In the genomic region with DNA sequence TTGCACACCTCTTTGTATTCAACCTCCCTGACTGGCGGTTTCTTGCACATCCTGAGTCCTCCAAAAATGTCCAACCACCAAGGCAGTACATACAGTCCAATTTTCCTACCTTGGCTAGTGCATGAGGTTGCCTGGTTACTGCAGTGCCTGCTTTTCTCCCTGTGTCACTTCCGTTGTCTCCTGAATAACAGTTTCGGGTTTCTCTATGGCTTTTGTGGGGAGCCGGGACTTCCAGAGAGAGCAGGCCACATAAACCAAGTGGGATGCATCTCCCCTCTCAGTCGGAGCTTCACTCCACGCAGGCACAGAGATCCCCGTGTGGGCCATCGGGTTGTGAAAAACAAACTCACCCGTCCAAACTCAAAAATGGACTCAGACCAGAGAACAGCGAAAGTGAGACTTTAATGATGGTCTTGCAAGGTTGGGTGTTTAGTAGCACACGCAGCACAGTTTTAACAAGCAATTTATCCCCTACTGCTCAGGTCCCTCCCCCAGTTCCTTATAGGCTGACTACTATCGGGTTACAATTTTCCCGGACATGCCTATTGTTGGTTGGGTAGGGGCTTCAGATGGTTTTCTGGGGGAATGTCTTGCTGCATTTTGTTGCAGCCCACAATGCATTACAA, we compare ENCODE assay signal across 25 cellular contexts.
DNase-seq lines count a peak whose midpoint lies in the region; ATAC-seq, FAIRE-seq and TF ChIP-seq lines count a peak whose summit lies in the region.
"Had no signal": no experiment of that assay in that cellular context is flagged by ENCODE, and none has a peak within 500 bp of the region (broad histone marks: within the 10 kb centered on the region; RNA-seq: fewer than 3 reads in every experiment).

No MANE protein-coding gene starts in this region.

- peaks cover 25% of the 10 kb centered on the region for H3K4me1 ChIP-seq in neuron (ENCODE audit: insufficient read depth, low read length)
- H3K4me1 ChIP-seq: parathyroid adenoma, tibial artery had no signal

- H2AFZ ChIP-seq in neuron (ENCODE audit: low read depth, low read length), result peak overlapping the region; percentile 56
- H2AFZ ChIP-seq: parathyroid adenoma had no signal

- DNase-seq in GM12892 (ENCODE audit: insufficient read length), result no peak
- DNase-seq in NCI-H2107 (lab: John Stamatoyannopoulos, UW), result peak; percentile 9
- peak; percentile 1 for DNase-seq in glomerular visceral epithelial cell (ENCODE audit: extremely low spot score)
- no peak for DNase-seq in stimulated activated CD4-positive, alpha-beta T cell treated with anti-CD3 and anti-CD28 coated beads, Interleukin-12 subunit alpha, Interleukin-12 subunit beta, amount 100 ng/mL, for 4 hours
- no peak for DNase-seq in activated T-cell treated with anti-CD3 and anti-CD28 coated beads, Interleukin-2, amount 50 U/mL, for 48 hours
- DNase-seq: activated CD4-positive, alpha-beta memory T cell treated with anti-CD3 and anti-CD28 coated beads, Interleukin-2, amount 10 ng/mL, durations not matched to agents 7 days and 5 days; activated naive CD4-positive, alpha-beta T cell; activated T-cell treated with anti-CD3 and anti-CD28 coated beads, Interleukin-2, amount 50 U/mL, for 1 hour; DMS 273 treated with DMSO at 0.1 percent for 48 hours; foreskin fibroblast; mesenchymal stem cell; naive thymus-derived CD4-positive, alpha-beta T cell; NCI-H2081; NCI-H510A treated with DMSO at 0.1 percent for 48 hours; RPMI8226; SK-N-SH; stimulated activated naive CD4-positive, alpha-beta T cell; T1000; tibial artery had no signal

- no peaks in the 10 kb centered on the region for H3K36me3 ChIP-seq in neuron (ENCODE audit: insufficient read depth, low read length)
- H3K36me3 ChIP-seq: tibial artery had no signal

- ATAC-seq in GM19452 (IDR thresholded peaks at IDR 0.05; ENCODE audit: unreplicated experiment) (no peak), GM21619 (IDR thresholded peaks at IDR 0.05; ENCODE audit: unreplicated experiment) (no peak)
- ATAC-seq: GM12878; naive thymus-derived CD4-positive, alpha-beta T cell had no signal

- TF ChIP-seq POLR2A in GM12892 (IDR thresholded peaks at IDR 0.05; ENCODE audit: low read depth, low read length), result no peak

- peak; percentile 64 for FAIRE-seq in GM12892 (lab: Jason Lieb, UNC)
- FAIRE-seq: GM12878 had no signal

- H3K4me3 ChIP-seq in neuron (ENCODE audit: low read length), result peak overlapping the region; percentile 52
- H3K4me3 ChIP-seq: GM12878, skin epidermis, tibial artery had no signal

- H3K27me3 ChIP-seq in neuron (ENCODE audit: insufficient read depth, low read length), result no peaks in the 10 kb centered on the region
- H3K27me3 ChIP-seq: tibial artery had no signal

- H3K9me3 ChIP-seq in neuron (ENCODE audit: low read length), result no peaks in the 10 kb centered on the region
- H3K9me3 ChIP-seq: SK-N-SH, tibial artery had no signal

Comparison
In these comparisons a context has a peak if more than half of its experiments do, and no peak if none do; other contexts are left out.
1. DNase-seq: peak in NCI-H2107 (single experiment) and glomerular visceral epithelial cell (single experiment); none in GM12892 (single experiment), stimulated activated CD4-positive, alpha-beta T cell treated with anti-CD3 and anti-CD28 coated beads, Interleukin-12 subunit alpha, Interleukin-12 subunit beta, amount 100 ng/mL, for 4 hours (single experiment) and activated T-cell treated with anti-CD3 and anti-CD28 coated beads, Interleukin-2, amount 50 U/mL, for 48 hours (0 of 2).